ENCODE assay signal across 8 cellular contexts in the genomic region with DNA sequence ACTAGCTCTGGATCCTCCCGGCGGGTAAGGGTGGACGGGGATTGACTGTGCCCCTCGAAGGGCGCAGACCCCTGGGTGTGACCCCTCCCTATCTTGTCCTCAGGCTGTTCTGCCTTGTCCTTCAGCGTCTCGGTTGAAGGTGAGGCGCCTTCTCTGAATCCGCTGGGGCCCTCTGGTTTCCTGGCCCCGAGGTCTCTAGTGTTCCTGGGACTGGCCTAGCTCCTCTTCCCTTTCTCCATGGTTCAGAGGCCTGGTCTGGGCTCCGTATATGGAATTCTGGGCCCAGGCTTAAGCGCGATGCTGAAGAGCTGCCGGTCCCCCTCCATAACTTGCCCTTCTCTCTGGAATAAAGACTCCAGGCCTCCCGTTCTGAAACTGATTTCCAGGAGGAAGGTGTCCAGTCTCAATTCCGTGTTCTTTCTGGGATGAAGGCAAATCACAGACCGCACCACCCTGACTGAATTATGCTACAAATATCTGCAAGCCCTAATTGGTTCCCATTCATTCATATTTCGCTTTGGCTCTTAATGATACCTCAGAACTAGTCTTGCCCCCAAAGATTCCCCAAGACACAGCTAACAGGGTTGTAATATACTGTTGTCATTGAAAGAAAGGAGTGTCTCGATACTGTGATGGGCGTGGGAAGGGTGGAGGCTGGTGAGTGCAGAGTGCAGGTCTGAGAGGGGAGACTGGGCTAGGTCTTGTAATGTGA. TPM values are rescaled to one million over a fixed set of nuclear protein-coding genes. Genes with fewer than 3 reads are reported as not detected.
DNase-seq lines count a peak whose midpoint lies in the region; ATAC-seq, FAIRE-seq and TF ChIP-seq lines count a peak whose summit lies in the region.

No MANE protein-coding gene starts in this region.

- H3K27ac ChIP-seq in DOHH2 (ENCODE audit: low read depth, low read length) (peak overlapping the region; percentile 27), liver (ENCODE audit: low read depth in 1 of 2, low read length in 2 of 2) (peak overlapping the region; percentile 63 to 66), tibial nerve (peak overlapping the region; percentile 4 to 90 (median 80))

- peaks cover 18% of the 10 kb centered on the region for H3F3A ChIP-seq in DOHH2 (ENCODE audit: control insufficient read depth, insufficient read depth)

- H3K4me3 ChIP-seq in DOHH2 (ENCODE audit: low read length) (peak overlapping the region; percentile 85), liver (ENCODE audit: low read depth in 1 of 3, low read length in 3 of 3) (peak overlapping the region; percentile 85 to 91 (median 90)), tibial nerve (peak overlapping the region; percentile 61 to 93 (median 85))

- peak; percentile 43 for DNase-seq in astrocyte of the hippocampus (ENCODE audit: low read depth, low spot score)
- DNase-seq in tibial nerve (ENCODE audit: low spot score in 2 of 2) = no peak
- DNase-seq in NOMO-1 treated with dmso at 0.1 percent for 144 hours (lab: John Stamatoyannopoulos, UW; ENCODE audit: unreplicated experiment) = no peak
- DNase-seq in H54 (ENCODE audit: insufficient read length, low spot score) = no peak

- WGBS in liver = 12% methylated on average over 20 of the region's 20 CpGs
- 8 to 9% methylated on average over 16 to 17 of the region's 20 CpGs for WGBS in tibial nerve, 2 donors

- no peak for FAIRE-seq in H54 (lab: Jason Lieb, UNC)

- peaks cover 4% of the 10 kb centered on the region; the same call in 1 of the 2 replicates for H4K20me1 ChIP-seq in DOHH2 (ENCODE audit: control insufficient read depth, insufficient read depth, low read depth, low read length)

- H3K36me3 ChIP-seq in DOHH2 (ENCODE audit: control insufficient read depth, low read length) (peaks cover 60% of the 10 kb centered on the region), liver (ENCODE audit: control insufficient read depth in 4 of 4, insufficient read depth in 3 of 4, low read depth in 1 of 4, low read length in 3 of 4) (peaks cover 5 to 28% (median 20%) of the 10 kb centered on the region in 4 donors), tibial nerve (peaks cover 0 to 62% (median 11%) of the 10 kb centered on the region in 3 donors)

- H3K9ac ChIP-seq in liver (ENCODE audit: low read depth in 1 of 2, low read length in 2 of 2) = peak overlapping the region; percentile 70 to 79

- peak; percentile 20 for ATAC-seq in HG03135 (IDR thresholded peaks at IDR 0.05; ENCODE audit: unreplicated experiment)
- no peak for ATAC-seq in GM18498 (IDR thresholded peaks at IDR 0.05; ENCODE audit: unreplicated experiment)

- no peak for TF ChIP-seq CTCF in DOHH2 (IDR thresholded peaks at IDR 0.05; ENCODE audit: low read depth, low read length, poor library complexity, severe bottlenecking)
- no peak for TF ChIP-seq CTCF in liver (IDR thresholded peaks at IDR 0.05; ENCODE audit: low read depth, low read length, missing input control)
- no peak for TF ChIP-seq CTCF in tibial nerve (IDR thresholded peaks at IDR 0.05)

- H3K27me3 ChIP-seq in DOHH2 (ENCODE audit: control insufficient read depth, low read length) (no peaks in the 10 kb centered on the region), liver (ENCODE audit: control insufficient read depth in 4 of 4, insufficient read depth in 4 of 4, low read length in 3 of 4) (no peaks in the 10 kb centered on the region), tibial nerve (no peaks in the 10 kb centered on the region)

- H3K4me1 ChIP-seq in DOHH2 (ENCODE audit: control insufficient read depth, low read length) (peaks cover 22% of the 10 kb centered on the region), liver (ENCODE audit: control insufficient read depth in 4 of 4, insufficient read depth in 4 of 4, low read length in 3 of 4) (peaks cover 2 to 39% (median 30%) of the 10 kb centered on the region in 4 donors), tibial nerve (peaks cover 0 to 44% (median 22%) of the 10 kb centered on the region in 4 donors)

- peaks cover 40% of the 10 kb centered on the region for H3K79me2 ChIP-seq in DOHH2 (ENCODE audit: control insufficient read depth, low read length)

- H3K9me2 ChIP-seq in DOHH2 (replicated peaks; ENCODE audit: control insufficient read depth, low read length) = no peaks in the 10 kb centered on the region

- no peaks in the 10 kb centered on the region for H3K9me3 ChIP-seq in DOHH2 (ENCODE audit: control insufficient read depth, insufficient read depth, low read length)
- no peaks in the 10 kb centered on the region for H3K9me3 ChIP-seq in liver (ENCODE audit: control insufficient read depth in 4 of 4, low read length in 3 of 4)
- H3K9me3 ChIP-seq in tibial nerve = no peaks in the 10 kb centered on the region

- H3K4me2 ChIP-seq in DOHH2 (ENCODE audit: low read length) = peak overlapping the region; percentile 73

- TF ChIP-seq POLR2A in tibial nerve (IDR thresholded peaks at IDR 0.05) (no peak), H54 (IDR thresholded peaks at IDR 0.05; ENCODE audit: low read depth, low read length) (no peak)

- TF ChIP-seq EP300 in tibial nerve (IDR thresholded peaks at IDR 0.05) = no peak

- TF ChIP-seq RAD21 in liver (IDR thresholded peaks at IDR 0.05) = no peak

TF ChIP-seq in liver, 16 proteins besides CTCF, POLR2A, EP300 and RAD21 (continues in another document):
- TF ChIP-seq, protein P1, sequence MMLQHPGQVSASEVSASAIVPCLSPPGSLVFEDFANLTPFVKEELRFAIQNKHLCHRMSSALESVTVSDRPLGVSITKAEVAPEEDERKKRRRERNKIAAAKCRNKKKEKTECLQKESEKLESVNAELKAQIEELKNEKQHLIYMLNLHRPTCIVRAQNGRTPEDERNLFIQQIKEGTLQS (IDR thresholded peaks at IDR 0.05) = no peak
- no peak for TF ChIP-seq JUND (IDR thresholded peaks at IDR 0.05)
- TF ChIP-seq SP1 (IDR thresholded peaks at IDR 0.05) = no peak
- no peak for TF ChIP-seq GABPA (IDR thresholded peaks at IDR 0.05 in 1 of 2, conservative IDR thresholded peaks at IDR 0.05 in 1 of 2)
- no peak for TF ChIP-seq EGR1 (IDR thresholded peaks at IDR 0.05; ENCODE audit: low read depth in 2 of 2)
- no peak for TF ChIP-seq FOXA2 (IDR thresholded peaks at IDR 0.05)
- TF ChIP-seq, protein P2, sequence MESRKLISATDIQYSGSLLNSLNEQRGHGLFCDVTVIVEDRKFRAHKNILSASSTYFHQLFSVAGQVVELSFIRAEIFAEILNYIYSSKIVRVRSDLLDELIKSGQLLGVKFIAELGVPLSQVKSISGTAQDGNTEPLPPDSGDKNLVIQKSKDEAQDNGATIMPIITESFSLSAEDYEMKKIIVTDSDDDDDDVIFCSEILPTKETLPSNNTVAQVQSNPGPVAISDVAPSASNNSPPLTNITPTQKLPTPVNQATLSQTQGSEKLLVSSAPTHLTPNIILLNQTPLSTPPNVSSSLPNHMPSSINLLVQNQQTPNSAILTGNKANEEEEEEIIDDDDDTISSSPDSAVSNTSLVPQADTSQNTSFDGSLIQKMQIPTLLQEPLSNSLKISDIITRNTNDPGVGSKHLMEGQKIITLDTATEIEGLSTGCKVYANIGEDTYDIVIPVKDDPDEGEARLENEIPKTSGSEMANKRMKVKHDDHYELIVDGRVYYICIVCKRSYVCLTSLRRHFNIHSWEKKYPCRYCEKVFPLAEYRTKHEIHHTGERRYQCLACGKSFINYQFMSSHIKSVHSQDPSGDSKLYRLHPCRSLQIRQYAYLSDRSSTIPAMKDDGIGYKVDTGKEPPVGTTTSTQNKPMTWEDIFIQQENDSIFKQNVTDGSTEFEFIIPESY (IDR thresholded peaks at IDR 0.05) = no peak
- TF ChIP-seq NR2F2 (IDR thresholded peaks at IDR 0.05) = no peak
- TF ChIP-seq, protein P3, sequence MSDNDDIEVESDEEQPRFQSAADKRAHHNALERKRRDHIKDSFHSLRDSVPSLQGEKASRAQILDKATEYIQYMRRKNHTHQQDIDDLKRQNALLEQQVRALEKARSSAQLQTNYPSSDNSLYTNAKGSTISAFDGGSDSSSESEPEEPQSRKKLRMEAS (IDR thresholded peaks at IDR 0.05) = no peak
- no peak for TF ChIP-seq TAF1 (conservative IDR thresholded peaks at IDR 0.05)
- TF ChIP-seq HNF4A (conservative IDR thresholded peaks at IDR 0.05) = no peak
- TF ChIP-seq, protein P4, sequence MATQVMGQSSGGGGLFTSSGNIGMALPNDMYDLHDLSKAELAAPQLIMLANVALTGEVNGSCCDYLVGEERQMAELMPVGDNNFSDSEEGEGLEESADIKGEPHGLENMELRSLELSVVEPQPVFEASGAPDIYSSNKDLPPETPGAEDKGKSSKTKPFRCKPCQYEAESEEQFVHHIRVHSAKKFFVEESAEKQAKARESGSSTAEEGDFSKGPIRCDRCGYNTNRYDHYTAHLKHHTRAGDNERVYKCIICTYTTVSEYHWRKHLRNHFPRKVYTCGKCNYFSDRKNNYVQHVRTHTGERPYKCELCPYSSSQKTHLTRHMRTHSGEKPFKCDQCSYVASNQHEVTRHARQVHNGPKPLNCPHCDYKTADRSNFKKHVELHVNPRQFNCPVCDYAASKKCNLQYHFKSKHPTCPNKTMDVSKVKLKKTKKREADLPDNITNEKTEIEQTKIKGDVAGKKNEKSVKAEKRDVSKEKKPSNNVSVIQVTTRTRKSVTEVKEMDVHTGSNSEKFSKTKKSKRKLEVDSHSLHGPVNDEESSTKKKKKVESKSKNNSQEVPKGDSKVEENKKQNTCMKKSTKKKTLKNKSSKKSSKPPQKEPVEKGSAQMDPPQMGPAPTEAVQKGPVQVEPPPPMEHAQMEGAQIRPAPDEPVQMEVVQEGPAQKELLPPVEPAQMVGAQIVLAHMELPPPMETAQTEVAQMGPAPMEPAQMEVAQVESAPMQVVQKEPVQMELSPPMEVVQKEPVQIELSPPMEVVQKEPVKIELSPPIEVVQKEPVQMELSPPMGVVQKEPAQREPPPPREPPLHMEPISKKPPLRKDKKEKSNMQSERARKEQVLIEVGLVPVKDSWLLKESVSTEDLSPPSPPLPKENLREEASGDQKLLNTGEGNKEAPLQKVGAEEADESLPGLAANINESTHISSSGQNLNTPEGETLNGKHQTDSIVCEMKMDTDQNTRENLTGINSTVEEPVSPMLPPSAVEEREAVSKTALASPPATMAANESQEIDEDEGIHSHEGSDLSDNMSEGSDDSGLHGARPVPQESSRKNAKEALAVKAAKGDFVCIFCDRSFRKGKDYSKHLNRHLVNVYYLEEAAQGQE (IDR thresholded peaks at IDR 0.05) = no peak
- TF ChIP-seq HNF4G (IDR thresholded peaks at IDR 0.05) = no peak
- no peak for TF ChIP-seq RXRA (IDR thresholded peaks at IDR 0.05)

RNA-seq across cellular contexts. Expression of a gene that starts 0.7 kb away (rescaled TPM):
- 10 to 100 TPM; 22.9 to 26.8 TPM for total RNA-seq in liver
- polyA plus RNA-seq in liver = 10 to 100 TPM; 17.7 to 20.3 TPM
- 10 to 100 TPM; 36.7 to 62.4 (median 55.6) TPM for total RNA-seq in tibial nerve

RNA-seq across cellular contexts. Expression of a gene that starts 11.1 kb away (rescaled TPM):
- total RNA-seq in liver (under 1 TPM; 0.14 to 0.33 TPM), tibial nerve (10 to 100 TPM in 1 of 4 donors, 1 to 10 TPM in 3; 2.0 to 15.1 (median 3.9) TPM)
- under 1 TPM; 0.23 to 0.24 TPM for polyA plus RNA-seq in liver

RNA-seq across cellular contexts. Expression of a gene that starts 19.5 kb away (rescaled TPM):
- total RNA-seq in liver (10 to 100 TPM; 14.0 to 23.8 TPM), tibial nerve (10 to 100 TPM; 22.2 to 30.8 (median 24.2) TPM)
- 10 to 100 TPM in 1 of 2 donors, 1 to 10 TPM in 1; 8.3 to 13.7 TPM for polyA plus RNA-seq in liver

RNA-seq across cellular contexts. Expression of a gene that starts 26.1 kb away (rescaled TPM):
- total RNA-seq in liver (10 to 100 TPM; 15.9 to 22.7 TPM), tibial nerve (100 to 1,000 TPM in 1 of 4 donors, 10 to 100 TPM in 3; 51.3 to 101 (median 59.2) TPM)
- 10 to 100 TPM; 11.4 to 26.9 TPM for polyA plus RNA-seq in liver

RNA-seq across cellular contexts. Expression of a gene that starts 26.9 kb away (rescaled TPM):
- total RNA-seq in liver (10 to 100 TPM; 27.4 to 69.5 TPM), tibial nerve (100 to 1,000 TPM in 2 of 4 donors, 10 to 100 TPM in 2; 54.4 to 137 (median 105) TPM)
- 10 to 100 TPM; 51.0 to 58.7 TPM for polyA plus RNA-seq in liver

Comparison
In these comparisons a context has a peak if more than half of its experiments do, and no peak if none do; other contexts are left out.
1. H3K27ac ChIP-seq: peak in every context shown above with its lines; median percentile 80 in tibial nerve; 64 in liver; 27 in DOHH2.